ENCODE assay signal across 27 cellular contexts in genomic region chr9:25505644-25506043, GRCh38.
"Had no signal": no experiment of that assay in that cellular context is flagged by ENCODE, and none has a peak within 500 bp of the region (broad histone marks: within the 10 kb centered on the region; RNA-seq: fewer than 3 reads in every experiment).

No MANE protein-coding gene starts in this region.

- H3K4me2 ChIP-seq: neural progenitor cell had no signal

- H3K36me3 ChIP-seq: neural progenitor cell, ovary, right lobe of liver, sigmoid colon, stomach, thoracic aorta, thyroid gland, tibial nerve, upper lobe of left lung, vagina had no signal

- DNase-seq: natural killer cell; occipital lobe; ovary; psoas muscle; right cardiac atrium; right lobe of liver; sigmoid colon; small intestine; stimulated activated CD4-positive, alpha-beta T cell treated with anti-CD3 and anti-CD28 coated beads, Interleukin-15, amount 100 ng/mL, for 24 hours; stimulated activated CD4-positive, alpha-beta T cell treated with anti-CD3 and anti-CD28 coated beads, Interleukin-2, amount 100 ng/mL, for 24 hours; stimulated activated CD4-positive, alpha-beta T cell treated with anti-CD3 and anti-CD28 coated beads, Interleukin-2, amount 100 ng/mL, for 48 hours; stimulated activated CD4-positive, alpha-beta T cell treated with anti-CD3 and anti-CD28 coated beads, Interleukin-4, amount 100 ng/mL, for 24 hours; stimulated activated naive B cell treated with anti-CD40 and anti-IgM and Interleukin-4, amounts not matched to agents 10 μg/mL and 1 μg/mL and 100 μg/mL, for 72 hours; stimulated activated naive CD4-positive, alpha-beta T cell treated with Interleukin-2 at 50 U/mL for 16 hours; stomach; thyroid gland; trophoblast cell; upper lobe of left lung had no signal

- H3K27me3 ChIP-seq: neural progenitor cell, ovary, right lobe of liver, sigmoid colon, stomach, thyroid gland, tibial nerve, upper lobe of left lung, vagina had no signal

- H3K4me1 Mint-ChIP-seq: natural killer cell; nephron; neural progenitor cell; stimulated activated effector memory CD8-positive, alpha-beta T cell treated with anti-CD3 and anti-CD28 coated beads, Interleukin-12 subunit alpha, Interleukin-12 subunit beta, amount 100 ng/mL, for 72 hours; stimulated activated naive B cell treated with anti-CD40 and anti-IgM and Interleukin-4, amounts not matched to agents 10 μg/mL and 1 μg/mL and 100 μg/mL, for 72 hours had no signal

- H3K27ac ChIP-seq: neural progenitor cell, ovary, parathyroid adenoma, psoas muscle, right lobe of liver, sigmoid colon, stomach, thoracic aorta, thyroid gland, tibial nerve, upper lobe of left lung, vagina had no signal

- H3K4me3 ChIP-seq: neural progenitor cell, ovary, psoas muscle, right lobe of liver, sigmoid colon, stomach, thoracic aorta, thyroid gland, tibial nerve, upper lobe of left lung, vagina had no signal

- H3K4me3 Mint-ChIP-seq: natural killer cell; nephron; neural progenitor cell; stimulated activated effector memory CD8-positive, alpha-beta T cell treated with anti-CD3 and anti-CD28 coated beads, Interleukin-12 subunit alpha, Interleukin-12 subunit beta, amount 100 ng/mL, for 72 hours; stimulated activated naive B cell treated with anti-CD40 and anti-IgM and Interleukin-4, amounts not matched to agents 10 μg/mL and 1 μg/mL and 100 μg/mL, for 72 hours; stimulated activated naive CD8-positive, alpha-beta T cell treated with anti-CD3 and anti-CD28 coated beads, Interleukin-15, Interleukin-2, amounts not matched to agents 100 ng/mL and 50 ng/mL, for 24 hours had no signal

- H2AFZ ChIP-seq: neural progenitor cell, parathyroid adenoma had no signal

- H3K36me3 Mint-ChIP-seq: neural progenitor cell; stimulated activated effector memory CD8-positive, alpha-beta T cell treated with anti-CD3 and anti-CD28 coated beads, Interleukin-12 subunit alpha, Interleukin-12 subunit beta, amount 100 ng/mL, for 72 hours; stimulated activated naive B cell treated with anti-CD40 and anti-IgM and Interleukin-4, amounts not matched to agents 10 μg/mL and 1 μg/mL and 100 μg/mL, for 72 hours had no signal

- H3K27ac Mint-ChIP-seq: natural killer cell; nephron; neural progenitor cell; progenitor cell of endocrine pancreas; stimulated activated effector memory CD8-positive, alpha-beta T cell treated with anti-CD3 and anti-CD28 coated beads, Interleukin-12 subunit alpha, Interleukin-12 subunit beta, amount 100 ng/mL, for 72 hours; stimulated activated naive B cell treated with anti-CD40 and anti-IgM and Interleukin-4, amounts not matched to agents 10 μg/mL and 1 μg/mL and 100 μg/mL, for 72 hours; stimulated activated naive CD8-positive, alpha-beta T cell treated with anti-CD3 and anti-CD28 coated beads, Interleukin-15, Interleukin-2, amounts not matched to agents 100 ng/mL and 50 ng/mL, for 24 hours had no signal

- H3K27me3 Mint-ChIP-seq: progenitor cell of endocrine pancreas; stimulated activated naive B cell treated with anti-CD40 and anti-IgM and Interleukin-4, amounts not matched to agents 10 μg/mL and 1 μg/mL and 100 μg/mL, for 72 hours; stimulated activated naive CD8-positive, alpha-beta T cell treated with anti-CD3 and anti-CD28 coated beads, Interleukin-15, Interleukin-2, amounts not matched to agents 100 ng/mL and 50 ng/mL, for 24 hours had no signal

- H3K9me3 ChIP-seq: psoas muscle, right lobe of liver, thyroid gland, vagina had no signal

- ATAC-seq: natural killer cell; psoas muscle; right cardiac atrium; right lobe of liver; stimulated activated effector memory CD8-positive, alpha-beta T cell treated with anti-CD3 and anti-CD28 coated beads, Interleukin-12 subunit alpha, Interleukin-12 subunit beta, amount 100 ng/mL, for 72 hours; stimulated activated naive B cell treated with anti-CD40 and anti-IgM and Interleukin-4, amounts not matched to agents 10 μg/mL and 1 μg/mL and 100 μg/mL, for 72 hours had no signal

- H3K79me2 ChIP-seq: parathyroid adenoma had no signal

- H3K4me1 ChIP-seq: neural progenitor cell, parathyroid adenoma, psoas muscle, right lobe of liver, sigmoid colon, stomach, thyroid gland, tibial nerve, upper lobe of left lung, vagina had no signal
